9 cellular contexts compared by ENCODE assay signal in genomic region chr4:71558248-71558647, GRCh38.
DNase-seq lines count a peak whose midpoint lies in the region; ATAC-seq and TF ChIP-seq lines count a peak whose summit lies in the region.
"Had no signal": no experiment of that assay in that cellular context is flagged by ENCODE, and none has a peak within 500 bp of the region (broad histone marks: within the 10 kb centered on the region; RNA-seq: fewer than 3 reads in every experiment).

No MANE protein-coding gene starts in this region.

- DNase-seq in NCI-H1417 treated with DMSO at 0.1 percent for 48 hours (lab: John Stamatoyannopoulos, UW) (no peak), UCSD-AML1 (lab: John Stamatoyannopoulos, UW; ENCODE audit: unreplicated experiment) (no peak)
- DNase-seq: mesenchymal stem cell had no signal

- ATAC-seq in GM18511 (IDR thresholded peaks at IDR 0.05; ENCODE audit: unreplicated experiment) (peak; percentile 84), GM19468 (IDR thresholded peaks at IDR 0.05; ENCODE audit: extremely low read depth, unreplicated experiment) (peak; percentile 69), HG02885 (IDR thresholded peaks at IDR 0.05; ENCODE audit: poor library complexity, unreplicated experiment) (peak; percentile 93), HG03558 (IDR thresholded peaks at IDR 0.05; ENCODE audit: extremely low read depth, unreplicated experiment) (peak; percentile 76), SK-N-SH treated with all-trans-retinoic acid at 6 μM for 48 hours (no peak), GM19328 (IDR thresholded peaks at IDR 0.05; ENCODE audit: unreplicated experiment) (no peak)

TF ChIP-seq in SK-N-SH treated with all-trans-retinoic acid at 6 μM for 48 hours, 23 proteins besides CTCF, POLR2A, EP300 and RAD21:
- TF ChIP-seq CSDC2 (CRISPR knock-in tag; IDR thresholded peaks at IDR 0.05) (no peak), TSHZ2 (CRISPR knock-in tag; IDR thresholded peaks at IDR 0.05) (no peak), ZNF565 (CRISPR knock-in tag; conservative IDR thresholded peaks at IDR 0.05; ENCODE audit: low read depth) (no peak), ARNTL (CRISPR knock-in tag; IDR thresholded peaks at IDR 0.05; ENCODE audit: borderline replicate concordance, low read depth) (no peak), TOX (CRISPR knock-in tag; IDR thresholded peaks at IDR 0.05; ENCODE audit: borderline replicate concordance) (no peak), TCF4 (CRISPR knock-in tag; IDR thresholded peaks at IDR 0.05; ENCODE audit: borderline replicate concordance) (no peak), CREB5 (CRISPR knock-in tag; IDR thresholded peaks at IDR 0.05; ENCODE audit: low read depth) (no peak), BACH2 (CRISPR knock-in tag; IDR thresholded peaks at IDR 0.05; ENCODE audit: borderline replicate concordance) (no peak), OSR1 (CRISPR knock-in tag; IDR thresholded peaks at IDR 0.05) (no peak), ZNF70 (CRISPR knock-in tag; IDR thresholded peaks at IDR 0.05) (no peak), ZFP3 (CRISPR knock-in tag; IDR thresholded peaks at IDR 0.05) (no peak), RARB (CRISPR knock-in tag; IDR thresholded peaks at IDR 0.05) (no peak)
- TF ChIP-seq, protein P1, sequence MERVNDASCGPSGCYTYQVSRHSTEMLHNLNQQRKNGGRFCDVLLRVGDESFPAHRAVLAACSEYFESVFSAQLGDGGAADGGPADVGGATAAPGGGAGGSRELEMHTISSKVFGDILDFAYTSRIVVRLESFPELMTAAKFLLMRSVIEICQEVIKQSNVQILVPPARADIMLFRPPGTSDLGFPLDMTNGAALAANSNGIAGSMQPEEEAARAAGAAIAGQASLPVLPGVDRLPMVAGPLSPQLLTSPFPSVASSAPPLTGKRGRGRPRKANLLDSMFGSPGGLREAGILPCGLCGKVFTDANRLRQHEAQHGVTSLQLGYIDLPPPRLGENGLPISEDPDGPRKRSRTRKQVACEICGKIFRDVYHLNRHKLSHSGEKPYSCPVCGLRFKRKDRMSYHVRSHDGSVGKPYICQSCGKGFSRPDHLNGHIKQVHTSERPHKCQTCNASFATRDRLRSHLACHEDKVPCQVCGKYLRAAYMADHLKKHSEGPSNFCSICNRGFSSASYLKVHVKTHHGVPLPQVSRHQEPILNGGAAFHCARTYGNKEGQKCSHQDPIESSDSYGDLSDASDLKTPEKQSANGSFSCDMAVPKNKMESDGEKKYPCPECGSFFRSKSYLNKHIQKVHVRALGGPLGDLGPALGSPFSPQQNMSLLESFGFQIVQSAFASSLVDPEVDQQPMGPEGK (CRISPR knock-in tag; IDR thresholded peaks at IDR 0.05; ENCODE audit: borderline replicate concordance), result no peak

Comparison
In these comparisons a context has a peak if more than half of its experiments do, and no peak if none do; other contexts are left out.
1. ATAC-seq: peak in GM18511 (single experiment), GM19468 (single experiment), HG02885 (single experiment) and HG03558 (single experiment); none in SK-N-SH treated with all-trans-retinoic acid at 6 μM for 48 hours (single experiment) and GM19328 (single experiment).